Comparison of ENCODE assay signal across 1 cellular context in genomic region chr17:31499771-31500554, GRCh38.
A peak's percentile ranks its signal among the peaks of the same experiment; 100 is the strongest.
TF ChIP-seq lines count a peak whose summit lies in the region.

No MANE protein-coding gene starts in this region.

TF ChIP-seq in HepG2, 621 proteins besides CTCF, POLR2A, EP300 and RAD21 (continued from another document and continues in another):
- 0 out of 2 replicates have a peak, but pooled peaks have one; percentile 14 for TF ChIP-seq GMEB1 (CRISPR knock-in tag; IDR thresholded peaks at IDR 0.05; ENCODE audit: borderline replicate concordance)
- no peak for TF ChIP-seq ELK4 (CRISPR knock-in tag; IDR thresholded peaks at IDR 0.05; ENCODE audit: borderline replicate concordance)
- TF ChIP-seq DPF2 (CRISPR knock-in tag; IDR thresholded peaks at IDR 0.05; ENCODE audit: borderline replicate concordance, low read depth): peak; percentile 23; the same call in 1 of the 2 replicates
- TF ChIP-seq ZNF207 (IDR thresholded peaks at IDR 0.05; ENCODE audit: borderline replicate concordance): no peak
- TF ChIP-seq PITX1 (CRISPR knock-in tag; IDR thresholded peaks at IDR 0.05): peak; percentile 92
- peak; percentile 61; the same call in 1 of the 2 replicates for TF ChIP-seq ZNF788 (CRISPR knock-in tag; IDR thresholded peaks at IDR 0.05; ENCODE audit: borderline replicate concordance)
- TF ChIP-seq JUND (CRISPR knock-in tag; IDR thresholded peaks at IDR 0.05): no peak
- TF ChIP-seq PAWR (CRISPR knock-in tag; IDR thresholded peaks at IDR 0.05; ENCODE audit: borderline replicate concordance): no peak
- no peak for TF ChIP-seq ZNF564 (CRISPR knock-in tag; IDR thresholded peaks at IDR 0.05)
- no peak for TF ChIP-seq HOXA5 (CRISPR knock-in tag; IDR thresholded peaks at IDR 0.05)
- TF ChIP-seq SRSF4 (IDR thresholded peaks at IDR 0.05; ENCODE audit: low read depth, low read length, poor library complexity, severe bottlenecking): no peak
- peak; percentile 74 for TF ChIP-seq HNF4A (CRISPR knock-in tag; IDR thresholded peaks at IDR 0.05)
- peak; percentile 55; the same call in 1 of the 2 replicates for TF ChIP-seq ZNF775 (CRISPR knock-in tag; IDR thresholded peaks at IDR 0.05; ENCODE audit: borderline replicate concordance)
- no peak for TF ChIP-seq MTA3 (CRISPR knock-in tag; IDR thresholded peaks at IDR 0.05)
- TF ChIP-seq MXD3 (CRISPR knock-in tag; IDR thresholded peaks at IDR 0.05): peak; percentile 24; the same call in 1 of the 2 replicates
- TF ChIP-seq HCFC1 (IDR thresholded peaks at IDR 0.05; ENCODE audit: low read depth, low read length): no peak
- peak; percentile 87; the same call in 1 of the 2 replicates for TF ChIP-seq TFAP4 (IDR thresholded peaks at IDR 0.05; ENCODE audit: borderline replicate concordance, low read depth)
- no peak for TF ChIP-seq ZFP36 (IDR thresholded peaks at IDR 0.05; ENCODE audit: borderline replicate concordance, low read depth, low read length, partially characterized antibody)
- no peak for TF ChIP-seq HNRNPL (IDR thresholded peaks at IDR 0.05; ENCODE audit: low read depth, low read length)
- TF ChIP-seq IKZF4 (CRISPR knock-in tag; IDR thresholded peaks at IDR 0.05; ENCODE audit: borderline replicate concordance, low read depth, not compliant biosample characterization): no peak
- TF ChIP-seq RFXANK (CRISPR knock-in tag; IDR thresholded peaks at IDR 0.05): no peak
- TF ChIP-seq MATR3 (CRISPR knock-in tag; IDR thresholded peaks at IDR 0.05): no peak
- peak; percentile 94 for TF ChIP-seq TEAD3 (CRISPR knock-in tag; optimal IDR thresholded peaks at IDR 0.05; ENCODE audit: borderline replicate concordance)
- no peak for TF ChIP-seq IRF2 (CRISPR knock-in tag; IDR thresholded peaks at IDR 0.05)
- TF ChIP-seq SOX5 (CRISPR knock-in tag; IDR thresholded peaks at IDR 0.05; ENCODE audit: borderline replicate concordance): no peak
- no peak for TF ChIP-seq ZNF660 (CRISPR knock-in tag; IDR thresholded peaks at IDR 0.05; ENCODE audit: borderline replicate concordance, low read depth)
- TF ChIP-seq MYC (CRISPR knock-in tag; IDR thresholded peaks at IDR 0.05; ENCODE audit: borderline replicate concordance): peak; percentile 17; the same call in 1 of the 2 replicates
- TF ChIP-seq SAFB2 (CRISPR knock-in tag; IDR thresholded peaks at IDR 0.05; ENCODE audit: borderline replicate concordance, low read depth): no peak
- no peak for TF ChIP-seq NBN (conservative IDR thresholded peaks at IDR 0.05)
- peak; percentile 74; the same call in 1 of the 2 replicates for TF ChIP-seq ZSCAN31 (CRISPR knock-in tag; IDR thresholded peaks at IDR 0.05; ENCODE audit: low read depth)
- no peak for TF ChIP-seq ZFP41 (CRISPR knock-in tag; IDR thresholded peaks at IDR 0.05; ENCODE audit: borderline replicate concordance)
- peak; percentile 11; the same call in 1 of the 2 replicates for TF ChIP-seq TFDP2 (CRISPR knock-in tag; IDR thresholded peaks at IDR 0.05)
- no peak for TF ChIP-seq CSRNP1 (CRISPR knock-in tag; IDR thresholded peaks at IDR 0.05)
- no peak for TF ChIP-seq IRX3 (CRISPR knock-in tag; IDR thresholded peaks at IDR 0.05; ENCODE audit: borderline replicate concordance, low read depth)
- TF ChIP-seq ZNF362 (CRISPR knock-in tag; IDR thresholded peaks at IDR 0.05; ENCODE audit: borderline replicate concordance): peak; percentile 33; the same call in 1 of the 2 replicates
- no peak for TF ChIP-seq DRAP1 (CRISPR knock-in tag; IDR thresholded peaks at IDR 0.05)
- no peak for TF ChIP-seq HOXA7 (CRISPR knock-in tag; IDR thresholded peaks at IDR 0.05)
- TF ChIP-seq EEA1 (CRISPR knock-in tag; IDR thresholded peaks at IDR 0.05; ENCODE audit: borderline replicate concordance): no peak
- no peak for TF ChIP-seq KAT7 (CRISPR knock-in tag; IDR thresholded peaks at IDR 0.05; ENCODE audit: borderline replicate concordance)
- TF ChIP-seq ZFP36L2 (CRISPR knock-in tag; IDR thresholded peaks at IDR 0.05): no peak
- TF ChIP-seq ZNF136 (CRISPR knock-in tag; IDR thresholded peaks at IDR 0.05; ENCODE audit: low read depth): peak; percentile 68; the same call in 1 of the 2 replicates
- peak; percentile 89 for TF ChIP-seq PHF21A (CRISPR knock-in tag; IDR thresholded peaks at IDR 0.05)
- TF ChIP-seq ZFAT (CRISPR knock-in tag; conservative IDR thresholded peaks at IDR 0.05): no peak
- no peak for TF ChIP-seq ZNF800 (CRISPR knock-in tag; IDR thresholded peaks at IDR 0.05)
- peak; percentile 54; the same call in 1 of the 2 replicates for TF ChIP-seq KDM5B (CRISPR knock-in tag; IDR thresholded peaks at IDR 0.05; ENCODE audit: borderline replicate concordance)
- no peak for TF ChIP-seq TBL1XR1 (IDR thresholded peaks at IDR 0.05; ENCODE audit: borderline replicate concordance, low read length, partially characterized antibody)
- no peak for TF ChIP-seq ATRX (CRISPR knock-in tag; IDR thresholded peaks at IDR 0.05; ENCODE audit: borderline replicate concordance)
- TF ChIP-seq GFI1 (CRISPR knock-in tag; IDR thresholded peaks at IDR 0.05; ENCODE audit: borderline replicate concordance): peak; percentile 79
- TF ChIP-seq SOX6 (IDR thresholded peaks at IDR 0.05): no peak
- TF ChIP-seq SOX6 (CRISPR knock-in tag; IDR thresholded peaks at IDR 0.05): peak; percentile 51
- TF ChIP-seq ZNF646 (CRISPR knock-in tag; IDR thresholded peaks at IDR 0.05): no peak
